14 cellular contexts compared by ENCODE assay signal in the genomic region with DNA sequence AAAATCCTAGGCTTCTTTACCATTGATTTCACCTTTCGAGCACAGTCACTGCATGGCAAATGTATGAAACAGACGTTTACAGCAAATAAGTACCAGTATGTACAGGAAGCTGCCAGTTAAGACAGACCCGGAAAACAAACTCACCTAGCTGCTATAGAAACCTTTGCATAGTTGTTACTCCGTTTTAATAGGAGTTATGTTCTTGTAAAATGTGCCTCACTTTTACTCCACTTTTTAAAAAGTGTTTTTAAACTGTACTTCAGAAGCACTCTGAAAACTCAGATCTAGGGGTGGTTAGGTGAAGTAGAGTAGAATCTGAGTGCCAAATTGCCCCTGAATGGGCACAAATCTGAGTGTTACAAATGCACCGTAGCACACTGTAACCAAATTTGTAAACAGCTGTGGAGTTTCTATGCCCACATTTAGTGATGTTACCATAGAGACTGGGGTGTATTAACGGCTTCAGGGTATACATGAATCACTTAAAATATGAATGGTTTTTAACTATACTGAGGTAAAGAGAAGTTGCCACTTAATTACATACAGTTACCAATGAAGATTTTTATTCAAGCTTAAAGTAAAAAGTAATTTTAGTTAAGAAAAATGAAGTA. TPM values are rescaled to one million over a fixed set of nuclear protein-coding genes. Genes with fewer than 3 reads are reported as not detected.
DNase-seq lines count a peak whose midpoint lies in the region; ATAC-seq and TF ChIP-seq lines count a peak whose summit lies in the region.
"Had no signal": no experiment of that assay in that cellular context is flagged by ENCODE, and none has a peak within 500 bp of the region (broad histone marks: within the 10 kb centered on the region; RNA-seq: fewer than 3 reads in every experiment).

No MANE protein-coding gene starts in this region.

- no peaks in the 10 kb centered on the region for H3K9me3 ChIP-seq in SK-N-SH

- H3K36me3 ChIP-seq in SK-N-SH (replicated peaks in 1 of 2; ENCODE audit: control insufficient read depth in 1 of 2, insufficient read depth in 2 of 2, low read length in 1 of 2): peaks cover 72 to 73% of the 10 kb centered on the region in 2 experiments

- H3K9me2 ChIP-seq in SK-N-SH: no peaks in the 10 kb centered on the region

- no peak for ATAC-seq in SK-N-SH treated with all-trans-retinoic acid at 6 μM for 48 hours
- ATAC-seq: esophagus mucosa, Right ventricle myocardium inferior had no signal

- peaks cover 4% of the 10 kb centered on the region; the same call in 1 of the 2 replicates for H3K79me2 ChIP-seq in SK-N-SH (ENCODE audit: insufficient read depth)

- H2AFZ ChIP-seq in SK-N-SH (ENCODE audit: low read depth): no peak overlapping the region

- intact Hi-C loops in activated T-helper 2 cell treated with anti-CD3 and anti-CD28 coated beads, Interferon-gamma antibody, Interleukin-2, Interleukin-4, amounts not matched to agents 10 μg/mL and 5 μg/mL and 100 μg/mL, durations not matched to agents 14 hours and 24 hours and 36 hours (cut with micrococcal nuclease): no loop called here

- TF ChIP-seq CTCF in SK-N-SH (IDR thresholded peaks at IDR 0.05): no peak
- TF ChIP-seq CTCF in nephron (IDR thresholded peaks at IDR 0.05; ENCODE audit: unreplicated experiment in 3 of 3): no peak

- no peaks in the 10 kb centered on the region for H4K20me1 ChIP-seq in SK-N-SH (ENCODE audit: insufficient read depth)

- H3K4me1 Mint-ChIP-seq in activated T-helper 2 cell treated with anti-CD3 and anti-CD28 coated beads, Interferon-gamma antibody, Interleukin-2, Interleukin-4, amounts not matched to agents 10 μg/mL and 5 μg/mL and 100 μg/mL, durations not matched to agents 14 hours and 24 hours and 36 hours (ENCODE audit: low read depth): peaks cover 32% of the 10 kb centered on the region
- H3K4me1 Mint-ChIP-seq in nephron: peaks cover 5% of the 10 kb centered on the region

- no peak overlapping the region for H3K4me3 Mint-ChIP-seq in activated T-helper 2 cell treated with anti-CD3 and anti-CD28 coated beads, Interferon-gamma antibody, Interleukin-2, Interleukin-4, amounts not matched to agents 10 μg/mL and 5 μg/mL and 100 μg/mL, durations not matched to agents 14 hours and 24 hours and 36 hours (ENCODE audit: low read depth)
- no peak overlapping the region for H3K4me3 Mint-ChIP-seq in nephron

- WGBS in SK-N-SH (ENCODE audit: low lambda C conversion rate): 78% methylated on average over 6 of the region's 6 CpGs

- CTCF ChIA-PET in SK-N-SH (lab: Yijun Ruan, JAX): interaction anchor here (1.1 to 1.9 kb wide), 4 partner anchors 12 to 336 kb away, joined by 3 to 7 read pairs (median 4); no protein-coding TSS in a partner anchor

- H3K4me2 ChIP-seq in SK-N-SH: no peak overlapping the region

- H3K27me3 Mint-ChIP-seq in activated T-helper 2 cell treated with anti-CD3 and anti-CD28 coated beads, Interferon-gamma antibody, Interleukin-2, Interleukin-4, amounts not matched to agents 10 μg/mL and 5 μg/mL and 100 μg/mL, durations not matched to agents 14 hours and 24 hours and 36 hours (ENCODE audit: low read depth): no peaks in the 10 kb centered on the region
- H3K27me3 Mint-ChIP-seq in nephron (ENCODE audit: low read depth): no peaks in the 10 kb centered on the region

- TF ChIP-seq RAD21 in SK-N-SH (IDR thresholded peaks at IDR 0.05; ENCODE audit: low read length): no peak

- H3K4me1 ChIP-seq in SK-N-SH (ENCODE audit: control insufficient read depth in 1 of 2, insufficient read depth in 2 of 2, low read depth in 1 of 2, low read length in 1 of 2): no peaks in the 10 kb centered on the region; a peak in 1 of 4 replicates

- peaks cover 36% of the 10 kb centered on the region for H3F3A ChIP-seq in SK-N-SH (replicated peaks; ENCODE audit: insufficient read depth)

- H3K27ac ChIP-seq in SK-N-SH (ENCODE audit: low read depth in 2 of 2, low read length in 1 of 2): no peak overlapping the region

- no peak for TF ChIP-seq EP300 in SK-N-SH (IDR thresholded peaks at IDR 0.05; ENCODE audit: borderline replicate concordance in 1 of 2, low read depth in 1 of 2, low read length in 1 of 2)

- H3K27me3 ChIP-seq in SK-N-SH (ENCODE audit: insufficient read depth): no peaks in the 10 kb centered on the region

- peak; percentile 8 for DNase-seq in SK-N-SH
- DNase-seq in LHCN-M2 (ENCODE audit: low read depth): peak; percentile 44
- DNase-seq in activated T-helper 2 cell treated with anti-CD3 and anti-CD28 coated beads, Interferon-gamma antibody, Interleukin-2, Interleukin-4, amounts not matched to agents 10 μg/mL and 5 μg/mL and 100 μg/mL, durations not matched to agents 14 hours and 24 hours and 36 hours (ENCODE audit: low spot score): no peak
- DNase-seq in LoVo (ENCODE audit: low spot score): no peak
- no peak for DNase-seq in NCI-H1417 treated with DMSO at 0.1 percent for 48 hours (lab: John Stamatoyannopoulos, UW)
- no peak for DNase-seq in stimulated activated CD8-positive, alpha-beta memory T cell treated with anti-CD3 and anti-CD28 coated beads, Interleukin-4, amount 100 ng/mL, for 48 hours
- DNase-seq: caudate nucleus, hypothalamus, NCI-H1105, NCI-H510A treated with DMSO at 0.1 percent for 48 hours had no signal

- H3K9ac ChIP-seq in SK-N-SH: no peak overlapping the region

- no peaks in the 10 kb centered on the region for H3K9me3 Mint-ChIP-seq in activated T-helper 2 cell treated with anti-CD3 and anti-CD28 coated beads, Interferon-gamma antibody, Interleukin-2, Interleukin-4, amounts not matched to agents 10 μg/mL and 5 μg/mL and 100 μg/mL, durations not matched to agents 14 hours and 24 hours and 36 hours
- no peaks in the 10 kb centered on the region for H3K9me3 Mint-ChIP-seq in nephron

- H3K4me3 ChIP-seq in SK-N-SH (ENCODE audit: low read depth in 2 of 2, low read length in 1 of 2): no peak overlapping the region

- peaks cover 89% of the 10 kb centered on the region for H3K36me3 Mint-ChIP-seq in activated T-helper 2 cell treated with anti-CD3 and anti-CD28 coated beads, Interferon-gamma antibody, Interleukin-2, Interleukin-4, amounts not matched to agents 10 μg/mL and 5 μg/mL and 100 μg/mL, durations not matched to agents 14 hours and 24 hours and 36 hours (ENCODE audit: low read depth)
- H3K36me3 Mint-ChIP-seq in nephron (ENCODE audit: low read depth): peaks cover 62% of the 10 kb centered on the region

- POLR2A ChIA-PET in SK-N-SH (lab: Yijun Ruan, JAX): no interaction called here

- H3K27ac Mint-ChIP-seq in activated T-helper 2 cell treated with anti-CD3 and anti-CD28 coated beads, Interferon-gamma antibody, Interleukin-2, Interleukin-4, amounts not matched to agents 10 μg/mL and 5 μg/mL and 100 μg/mL, durations not matched to agents 14 hours and 24 hours and 36 hours: peak overlapping the region; percentile 52
- peak overlapping the region in 2 of 3 experiments; percentile 3 to 4 for H3K27ac Mint-ChIP-seq in nephron

TF ChIP-seq in SK-N-SH, 30 proteins besides CTCF, POLR2A, EP300 and RAD21 (continues in another document):
- TF ChIP-seq MEF2A (IDR thresholded peaks at IDR 0.05; ENCODE audit: borderline replicate concordance, low read depth): no peak
- TF ChIP-seq RCOR1 (IDR thresholded peaks at IDR 0.05; ENCODE audit: low read length): no peak
- TF ChIP-seq RFX5 (IDR thresholded peaks at IDR 0.05; ENCODE audit: low read length): no peak
- no peak for TF ChIP-seq MXI1 (IDR thresholded peaks at IDR 0.05; ENCODE audit: low read depth, low read length)
- no peak for TF ChIP-seq EZH2phosphoT487 (IDR thresholded peaks at IDR 0.05; ENCODE audit: borderline replicate concordance, low read depth)
- TF ChIP-seq SMC3 (IDR thresholded peaks at IDR 0.05; ENCODE audit: low read depth, low read length): no peak
- no peak for TF ChIP-seq POLR2AphosphoS5 (IDR thresholded peaks at IDR 0.05; ENCODE audit: low read depth, low read length)
- no peak for TF ChIP-seq NFIC (IDR thresholded peaks at IDR 0.05; ENCODE audit: borderline replicate concordance)
- no peak for TF ChIP-seq TAF1 (IDR thresholded peaks at IDR 0.05; ENCODE audit: borderline replicate concordance, low read depth, low read length)

TF ChIP-seq in SK-N-SH treated with all-trans-retinoic acid at 6 μM for 48 hours, 23 proteins besides CTCF, POLR2A, EP300 and RAD21 (continues in another document):
- no peak for TF ChIP-seq ZFP30 (CRISPR knock-in tag; IDR thresholded peaks at IDR 0.05)
- no peak for TF ChIP-seq ISL1 (CRISPR knock-in tag; IDR thresholded peaks at IDR 0.05)
- no peak for TF ChIP-seq ESRRG (CRISPR knock-in tag; IDR thresholded peaks at IDR 0.05)
- TF ChIP-seq ZC3H10 (CRISPR knock-in tag; IDR thresholded peaks at IDR 0.05): no peak
- TF ChIP-seq CSDC2 (CRISPR knock-in tag; IDR thresholded peaks at IDR 0.05): no peak
- no peak for TF ChIP-seq PPARA (CRISPR knock-in tag; IDR thresholded peaks at IDR 0.05; ENCODE audit: borderline replicate concordance)
- TF ChIP-seq GLIS3 (CRISPR knock-in tag; IDR thresholded peaks at IDR 0.05): no peak

RNA-seq across cellular contexts. Expression of gene CNIH4, which starts 30.7 kb away (rescaled TPM):
- polyA plus RNA-seq in SK-N-SH (2012; rRNA removed): 37.7 and 56.8 TPM in 2 replicates
- 63.4 and 80.0 TPM in 2 replicates for polyA plus RNA-seq in SK-N-SH (2012; cell fraction: cytosol; rRNA removed)
- polyA plus RNA-seq in SK-N-SH (2012; cell fraction: nucleus; rRNA removed): 24.4 and 26.1 TPM in 2 replicates
- 48.2 and 56.4 TPM in 2 replicates for total RNA-seq in LHCN-M2 (2014; rRNA removed)
- polyA plus RNA-seq in LHCN-M2 (2012): 117 TPM
- total RNA-seq in activated T-helper 2 cell treated with anti-CD3 and anti-CD28 coated beads, Interferon-gamma antibody, Interleukin-2, Interleukin-4, amounts not matched to agents 10 μg/mL and 5 μg/mL and 100 μg/mL, durations not matched to agents 14 hours and 24 hours and 36 hours: 60.2 and 60.7 TPM in 2 replicates

RNA-seq across cellular contexts. Expression of gene WDR26, which starts 47.2 kb away (rescaled TPM):
- 21.2 and 21.9 TPM in 2 replicates for polyA plus RNA-seq in SK-N-SH (2012; rRNA removed)
- 45.6 and 46.1 TPM in 2 replicates for polyA plus RNA-seq in SK-N-SH (2012; cell fraction: cytosol; rRNA removed)
- polyA plus RNA-seq in SK-N-SH (2012; cell fraction: nucleus; rRNA removed): 21.5 and 50.0 TPM in 2 replicates
- 29.2 and 34.6 TPM in 2 replicates for total RNA-seq in LHCN-M2 (2014; rRNA removed)
- 33.0 TPM for polyA plus RNA-seq in LHCN-M2 (2012)
- total RNA-seq in activated T-helper 2 cell treated with anti-CD3 and anti-CD28 coated beads, Interferon-gamma antibody, Interleukin-2, Interleukin-4, amounts not matched to agents 10 μg/mL and 5 μg/mL and 100 μg/mL, durations not matched to agents 14 hours and 24 hours and 36 hours: 80.5 and 82.0 TPM in 2 replicates

RNA-seq across cellular contexts. Expression of gene NVL, which starts 57.4 kb away (rescaled TPM):
- 12.4 and 17.5 TPM in 2 replicates for polyA plus RNA-seq in SK-N-SH (2012; rRNA removed)
- 13.4 and 15.1 TPM in 2 replicates for polyA plus RNA-seq in SK-N-SH (2012; cell fraction: cytosol; rRNA removed)
- 37.1 and 40.5 TPM in 2 replicates for polyA plus RNA-seq in SK-N-SH (2012; cell fraction: nucleus; rRNA removed)
- total RNA-seq in LHCN-M2 (2014; rRNA removed): 28.6 and 37.6 TPM in 2 replicates
- polyA plus RNA-seq in LHCN-M2 (2012): 10.6 TPM
- total RNA-seq in activated T-helper 2 cell treated with anti-CD3 and anti-CD28 coated beads, Interferon-gamma antibody, Interleukin-2, Interleukin-4, amounts not matched to agents 10 μg/mL and 5 μg/mL and 100 μg/mL, durations not matched to agents 14 hours and 24 hours and 36 hours: 38.4 and 39.0 TPM in 2 replicates

Comparison
In these comparisons a context has a peak if more than half of its experiments do, and no peak if none do; other contexts are left out.
1. DNase-seq: peak in SK-N-SH (single experiment) and LHCN-M2 (single experiment); none in activated T-helper 2 cell treated with anti-CD3 and anti-CD28 coated beads, Interferon-gamma antibody, Interleukin-2, Interleukin-4, amounts not matched to agents 10 μg/mL and 5 μg/mL and 100 μg/mL, durations not matched to agents 14 hours and 24 hours and 36 hours (single experiment), LoVo (single experiment), NCI-H1417 treated with DMSO at 0.1 percent for 48 hours (single experiment) and stimulated activated CD8-positive, alpha-beta memory T cell treated with anti-CD3 and anti-CD28 coated beads, Interleukin-4, amount 100 ng/mL, for 48 hours (single experiment).